Comparison of ENCODE assay signal across 12 cellular contexts in the genomic region with DNA sequence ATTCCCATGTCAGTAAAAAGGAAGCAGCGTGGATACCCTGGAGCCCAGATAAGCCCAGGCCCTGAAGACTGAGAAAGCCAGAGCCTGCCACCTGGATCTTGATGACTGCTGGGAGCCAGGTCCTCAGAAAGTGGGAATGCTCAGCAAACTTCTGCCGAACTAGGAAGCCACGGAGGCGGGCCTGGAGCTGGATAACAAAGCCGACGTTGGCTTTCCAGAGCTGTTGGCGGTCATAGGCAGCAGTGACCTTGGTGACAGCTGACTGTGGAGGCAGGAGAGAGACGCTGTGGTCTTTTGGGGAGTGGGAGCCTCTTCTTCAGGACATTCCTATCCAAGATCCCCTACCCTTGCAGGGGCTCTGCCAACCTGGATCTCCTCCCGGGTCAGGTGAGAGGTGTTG. TPM values are rescaled to one million over a fixed set of nuclear protein-coding genes. Genes with fewer than 3 reads are reported as not detected.
"Had no signal": no experiment of that assay in that cellular context is flagged by ENCODE, and none has a peak within 500 bp of the region (broad histone marks: within the 10 kb centered on the region; RNA-seq: fewer than 3 reads in every experiment).

No MANE protein-coding gene starts in this region.

- H3K4me3 ChIP-seq: GM23248, HAP-1 had no signal

- H3K4me1 ChIP-seq: HAP-1 had no signal

- H3K27ac ChIP-seq: GM23248, HL-60 had no signal

- DNase-seq: GM23248, GOT3, H7, HFFc6, KBM-7 had no signal

- H3K9ac ChIP-seq: GM23248 had no signal

- ATAC-seq: HCT116, HepG2 had no signal

- H3K9me3 ChIP-seq: HAP-1 had no signal

RNA-seq across cellular contexts. Expression of gene IQGAP3, which starts 24.4 kb away (rescaled TPM):
- polyA plus RNA-seq: IgD-negative memory B cell had no signal

RNA-seq across cellular contexts. Expression of gene TTC24, which starts 31.5 kb away (rescaled TPM):
- total RNA-seq: GM23248, H4, HFFc6, HT1080 had no signal
- polyA plus RNA-seq: GM23248 had no signal
